ENCODE assay signal across 1 cellular context in genomic region chr3:77726509-77726908, GRCh38.
TF ChIP-seq lines count a peak whose summit lies in the region.

No MANE protein-coding gene starts in this region.

TF ChIP-seq in SK-N-SH, 30 proteins besides CTCF, POLR2A, EP300 and RAD21 (continued from another document):
- TF ChIP-seq TAF1 (IDR thresholded peaks at IDR 0.05; ENCODE audit: borderline replicate concordance, low read depth, low read length) (no peak), MXI1 (IDR thresholded peaks at IDR 0.05; ENCODE audit: low read depth, low read length) (no peak), SIN3A (IDR thresholded peaks at IDR 0.05; ENCODE audit: borderline replicate concordance, low read depth, low read length) (no peak), USF1 (IDR thresholded peaks at IDR 0.05; ENCODE audit: borderline replicate concordance, low read depth) (no peak), RCOR1 (IDR thresholded peaks at IDR 0.05; ENCODE audit: low read length) (no peak), MEF2A (IDR thresholded peaks at IDR 0.05; ENCODE audit: borderline replicate concordance, low read depth) (no peak), TCF12 (IDR thresholded peaks at IDR 0.05) (no peak), EZH2phosphoT487 (IDR thresholded peaks at IDR 0.05; ENCODE audit: borderline replicate concordance, low read depth) (no peak), GABPA (IDR thresholded peaks at IDR 0.05; ENCODE audit: low read depth) (no peak)
TF ChIP-seq in SK-N-SH: peak in this region for 0.
